8 cellular contexts compared by ENCODE assay signal in the genomic region with DNA sequence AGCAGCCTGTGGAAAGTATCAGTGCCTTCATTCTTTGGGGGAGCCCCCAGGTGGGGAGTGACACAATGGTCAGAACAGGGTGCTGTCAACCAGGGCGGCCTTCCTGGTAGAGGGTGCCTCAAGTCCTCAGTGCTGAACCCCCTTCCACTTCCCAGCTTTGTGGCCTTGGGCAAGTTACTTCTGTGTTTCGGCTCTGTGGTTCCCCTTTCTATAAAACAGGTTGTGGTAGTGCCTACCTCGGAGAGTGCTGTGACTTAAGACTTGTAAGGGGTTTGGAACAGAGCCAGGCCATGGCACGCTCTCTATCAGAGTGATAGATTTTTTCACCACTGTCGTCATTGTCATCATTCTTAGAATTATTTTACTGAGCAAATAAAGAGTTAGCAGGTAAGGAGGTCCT.
DNase-seq lines count a peak whose midpoint lies in the region; ATAC-seq and TF ChIP-seq lines count a peak whose summit lies in the region.

No MANE protein-coding gene starts in this region.

- peaks cover 23% of the 10 kb centered on the region for H3K4me1 ChIP-seq in A673 (ENCODE audit: insufficient read depth, low read length, poor library complexity, severe bottlenecking)

- intact Hi-C loops in A673 (cut with micrococcal nuclease; ENCODE audit: unreplicated experiment) = no loop called here

- peak; percentile 50 for ATAC-seq in GM21529 (IDR thresholded peaks at IDR 0.05; ENCODE audit: unreplicated experiment)

- H3K27me3 ChIP-seq in A673 (replicated peaks; ENCODE audit: insufficient read depth, low read depth, low read length, poor library complexity) = no peaks in the 10 kb centered on the region

- no peak overlapping the region for H3K4me3 ChIP-seq in A673 (ENCODE audit: low read depth, low read length, poor library complexity, severe bottlenecking)

- CTCF ChIA-PET in A673 (lab: Charles Lee) = interaction anchor here (0.6 kb wide), 1 partner anchor 458 kb away, joined by 3 read pairs; no protein-coding TSS in a partner anchor

- DNase-seq in NCI-H2029 treated with DMSO at 0.1 percent for 48 hours (lab: John Stamatoyannopoulos, UW) (peak; percentile 5), kidney tubule cell (ENCODE audit: low spot score) (peak; percentile 44), A673 (ENCODE audit: low spot score) (no peak), DMS53 (lab: John Stamatoyannopoulos, UW) (no peak), UCSD-AML1 (lab: John Stamatoyannopoulos, UW; ENCODE audit: unreplicated experiment) (no peak)
- peak; percentile 82 for DNase-seq in activated CD8-positive, alpha-beta memory T cell treated with anti-CD3 and anti-CD28 coated beads for 24 hours
- peak; percentile 46 to 68 for DNase-seq in stimulated activated CD8-positive, alpha-beta memory T cell treated with anti-CD3 and anti-CD28 coated beads, Interleukin-7, amount 100 ng/mL, for 48 hours (ENCODE audit: extremely low read depth in 1 of 2, low read depth in 1 of 2)

- H3K36me3 ChIP-seq in A673 (ENCODE audit: insufficient read depth, low read length, poor library complexity, severe bottlenecking) = no peaks in the 10 kb centered on the region

- no peak for TF ChIP-seq CTCF in A673 (conservative IDR thresholded peaks at IDR 0.05; ENCODE audit: low read depth, low read length)

- BruUV-seq in A673 (replicated peaks; lab: Mats Ljungman, UMichigan) = no TSS peak

- POLR2A ChIA-PET in A673 (lab: Charles Lee; ENCODE audit: low non-redundant PET) = no interaction called here

- no peaks in the 10 kb centered on the region for H3K9me3 ChIP-seq in A673 (ENCODE audit: low read depth, low read length, poor library complexity, severe bottlenecking)

- H3K27ac ChIP-seq in A673 (ENCODE audit: low read depth, low read length, poor library complexity, severe bottlenecking) = no peak overlapping the region

Comparison
In these comparisons a context has a peak if more than half of its experiments do, and no peak if none do; other contexts are left out.
1. DNase-seq: peak in NCI-H2029 treated with DMSO at 0.1 percent for 48 hours (single experiment), activated CD8-positive, alpha-beta memory T cell treated with anti-CD3 and anti-CD28 coated beads for 24 hours (single experiment), kidney tubule cell (single experiment) and stimulated activated CD8-positive, alpha-beta memory T cell treated with anti-CD3 and anti-CD28 coated beads, Interleukin-7, amount 100 ng/mL, for 48 hours (2 of 2); none in A673 (single experiment), DMS53 (single experiment) and UCSD-AML1 (single experiment).